Comparison of ENCODE assay signal across 8 cellular contexts in genomic region chr10:68156373-68157185, GRCh38. TPM values are rescaled to one million over a fixed set of nuclear protein-coding genes. Genes with fewer than 3 reads are reported as not detected.
DNase-seq lines count a peak whose midpoint lies in the region; ATAC-seq, FAIRE-seq and TF ChIP-seq lines count a peak whose summit lies in the region.

No MANE protein-coding gene starts in this region.

- no peaks in the 10 kb centered on the region for H3K4me1 Mint-ChIP-seq in activated CD8-positive, alpha-beta T cell treated with anti-CD3 and anti-CD28 coated beads for 36 hours (ENCODE audit: low read depth)
- H3K4me1 Mint-ChIP-seq in neural crest cell = peaks cover 17% of the 10 kb centered on the region

- no peaks in the 10 kb centered on the region for H3K36me3 Mint-ChIP-seq in activated CD8-positive, alpha-beta T cell treated with anti-CD3 and anti-CD28 coated beads for 36 hours (ENCODE audit: low read depth)
- H3K36me3 Mint-ChIP-seq in neural crest cell (ENCODE audit: low read depth) = no peaks in the 10 kb centered on the region

- H3K27ac Mint-ChIP-seq in activated CD8-positive, alpha-beta T cell treated with anti-CD3 and anti-CD28 coated beads for 36 hours = no peak overlapping the region
- no peak overlapping the region for H3K27ac Mint-ChIP-seq in neural crest cell (ENCODE audit: unreplicated experiment)

- TF ChIP-seq POLR2A in erythroblast (IDR thresholded peaks at IDR 0.05; ENCODE audit: low read length) = no peak
- no peak for TF ChIP-seq POLR2A in suprapubic skin (IDR thresholded peaks at IDR 0.05)

- CTCF ChIA-PET in activated CD8-positive, alpha-beta T cell treated with anti-CD3 and anti-CD28 coated beads for 36 hours (lab: Charles Lee) = interaction anchor here (0.5 to 4.9 kb wide), 48 partner anchors 9 to 459 kb away, joined by 3 to 77 read pairs (median 4); no protein-coding TSS in a partner anchor

- ATAC-seq in activated CD8-positive, alpha-beta T cell treated with anti-CD3 and anti-CD28 coated beads for 36 hours = no peak
- ATAC-seq in GM21390 (IDR thresholded peaks at IDR 0.05; ENCODE audit: unreplicated experiment) = no peak

- peaks cover 21% of the 10 kb centered on the region for H3K4me1 ChIP-seq in suprapubic skin

- DNase-seq in AML-193 (lab: John Stamatoyannopoulos, UW) = peak; percentile 46 to 48
- DNase-seq in GM19239 (ENCODE audit: insufficient read length, low spot score) = peak; percentile 4
- peak; percentile 7 for DNase-seq in NCI-H69 (lab: John Stamatoyannopoulos, UW)
- DNase-seq in activated CD8-positive, alpha-beta T cell treated with anti-CD3 and anti-CD28 coated beads for 36 hours = peak; percentile 80
- DNase-seq in erythroblast (lab: John Stamatoyannopoulos, UW) = peak; percentile 59 to 79
- peak; percentile 36 for DNase-seq in neural crest cell (ENCODE audit: low read depth, low spot score)
- DNase-seq in suprapubic skin (ENCODE audit: low spot score in 2 of 2) = no peak

- intact Hi-C loops in activated CD8-positive, alpha-beta T cell treated with anti-CD3 and anti-CD28 coated beads for 36 hours (cut with micrococcal nuclease) = loop anchor here (1.0 to 5.0 kb wide), 2 partner anchors 301 to 369 kb away; no protein-coding TSS in a partner anchor

- peak; percentile 83 for FAIRE-seq in GM19239 (lab: Jason Lieb, UNC)

- no peak overlapping the region for H3K4me3 Mint-ChIP-seq in activated CD8-positive, alpha-beta T cell treated with anti-CD3 and anti-CD28 coated beads for 36 hours
- no peak overlapping the region for H3K4me3 Mint-ChIP-seq in neural crest cell

- no peaks in the 10 kb centered on the region for H3K36me3 ChIP-seq in suprapubic skin

- POLR2A ChIA-PET in activated CD8-positive, alpha-beta T cell treated with anti-CD3 and anti-CD28 coated beads for 36 hours (lab: Charles Lee) = interaction anchor here (1.0 to 1.2 kb wide), 3 partner anchors 23 to 392 kb away, joined by 3 read pairs; no protein-coding TSS in a partner anchor

- no peak overlapping the region for H3K27ac ChIP-seq in suprapubic skin

- no peaks in the 10 kb centered on the region for H3K9me3 ChIP-seq in suprapubic skin

- H3K9me3 Mint-ChIP-seq in activated CD8-positive, alpha-beta T cell treated with anti-CD3 and anti-CD28 coated beads for 36 hours = no peaks in the 10 kb centered on the region
- H3K9me3 Mint-ChIP-seq in neural crest cell = no peaks in the 10 kb centered on the region

- TF ChIP-seq CTCF in activated CD8-positive, alpha-beta T cell treated with anti-CD3 and anti-CD28 coated beads for 36 hours (IDR thresholded peaks at IDR 0.05) = peak; percentile 95
- TF ChIP-seq CTCF in neural crest cell (conservative IDR thresholded peaks at IDR 0.05) (peak; percentile 67), suprapubic skin (IDR thresholded peaks at IDR 0.05) (peak; percentile 73 to 78)

- no peaks in the 10 kb centered on the region for H3K27me3 ChIP-seq in suprapubic skin

- H3K27me3 Mint-ChIP-seq in activated CD8-positive, alpha-beta T cell treated with anti-CD3 and anti-CD28 coated beads for 36 hours = no peaks in the 10 kb centered on the region
- H3K27me3 Mint-ChIP-seq in neural crest cell (ENCODE audit: low read depth) = no peaks in the 10 kb centered on the region

- WGBS in suprapubic skin = 31% methylated on average over 11 of the region's 11 CpGs

- no peak overlapping the region for H3K4me3 ChIP-seq in suprapubic skin

- no peak for TF ChIP-seq EP300 in suprapubic skin (IDR thresholded peaks at IDR 0.05)

RNA-seq across cellular contexts. Expression of gene MYPN, which starts 47.3 kb away (rescaled TPM):
- not detected for total RNA-seq in activated CD8-positive, alpha-beta T cell treated with anti-CD3 and anti-CD28 coated beads for 36 hours
- not detected in 2 replicates for total RNA-seq in neural crest cell
- total RNA-seq in suprapubic skin = under 1 TPM in 1 of 4 donors, not detected in 3; 0.16 TPM

Comparison
In these comparisons a context has a peak if more than half of its experiments do, and no peak if none do; other contexts are left out.
1. DNase-seq: peak in AML-193 (2 of 2), GM19239 (single experiment), NCI-H69 (single experiment), activated CD8-positive, alpha-beta T cell treated with anti-CD3 and anti-CD28 coated beads for 36 hours (single experiment), erythroblast (2 of 2) and neural crest cell (single experiment); none in suprapubic skin (0 of 2).
2. Peak in every context shown above with its lines, with median percentiles within 50 percentile points of each other: CTCF ChIP-seq.